Comparison of ENCODE assay signal across 18 cellular contexts in genomic region chr6:97865612-97866011, GRCh38.
"Had no signal": no experiment of that assay in that cellular context is flagged by ENCODE, and none has a peak within 500 bp of the region (broad histone marks: within the 10 kb centered on the region; RNA-seq: fewer than 3 reads in every experiment).

No MANE protein-coding gene starts in this region.

- H3K4me3 Mint-ChIP-seq: activated naive CD8-positive, alpha-beta T cell; effector memory CD8-positive, alpha-beta T cell; natural killer cell treated with Interleukin-12 subunit alpha and Interleukin-12 subunit beta and Interleukin-15 and Interleukin-18, amount 100 ng/mL, for 72 hours; T-helper 17 cell had no signal

- H3K27me3 ChIP-seq: cardiac muscle cell, suprapubic skin, transverse colon, uterus had no signal

- H3K36me3 ChIP-seq: cardiac muscle cell, suprapubic skin, transverse colon, uterus, WERI-Rb-1 had no signal

- H3K9me3 ChIP-seq: suprapubic skin, transverse colon, uterus had no signal

- H3K36me3 Mint-ChIP-seq: activated naive CD8-positive, alpha-beta T cell; natural killer cell treated with Interleukin-12 subunit alpha and Interleukin-12 subunit beta and Interleukin-15 and Interleukin-18, amount 100 ng/mL, for 72 hours had no signal

- H3K27ac Mint-ChIP-seq: activated naive CD8-positive, alpha-beta T cell; effector memory CD8-positive, alpha-beta T cell; natural killer cell treated with Interleukin-12 subunit alpha and Interleukin-12 subunit beta and Interleukin-15 and Interleukin-18, amount 100 ng/mL, for 72 hours; T-helper 17 cell had no signal

- H3K27ac ChIP-seq: cardiac muscle cell, suprapubic skin, transverse colon, uterus, WERI-Rb-1 had no signal

- H3K4me1 Mint-ChIP-seq: T-helper 17 cell had no signal

- DNase-seq: activated CD4-positive, alpha-beta T cell treated with anti-CD3 and anti-CD28 coated beads, Interleukin-2, amount 50 U/mL, for 48 hours; amniotic stem cell; effector memory CD8-positive, alpha-beta T cell; hypothalamus; nucleus accumbens; retina; stimulated activated CD4-positive, alpha-beta T cell treated with anti-CD3 and anti-CD28 coated beads, Interleukin-12 subunit alpha, Interleukin-12 subunit beta, amount 100 ng/mL, for 4 hours; stimulated activated CD4-positive, alpha-beta T cell treated with anti-CD3 and anti-CD28 coated beads, Interleukin-1b, Interleukin-23, amount 100 ng/mL, for 48 hours; stimulated activated CD8-positive, alpha-beta memory T cell treated with anti-CD3 and anti-CD28 coated beads, Interleukin-4, amount 100 ng/mL, for 48 hours; stimulated activated naive CD8-positive, alpha-beta T cell treated with anti-CD3 and anti-CD28 coated beads, Interleukin-15, Interleukin-2, amounts not matched to agents 100 U/mL and 50 U/mL, for 24 hours; T-helper 17 cell; transverse colon; uterus; WERI-Rb-1 had no signal

- H3K4me1 ChIP-seq: suprapubic skin, transverse colon, uterus had no signal

- H3K4me3 ChIP-seq: cardiac muscle cell, suprapubic skin, transverse colon, uterus had no signal

- H3K27me3 Mint-ChIP-seq: activated naive CD8-positive, alpha-beta T cell; effector memory CD8-positive, alpha-beta T cell; natural killer cell treated with Interleukin-12 subunit alpha and Interleukin-12 subunit beta and Interleukin-15 and Interleukin-18, amount 100 ng/mL, for 72 hours; T-helper 17 cell had no signal

- H3K9me3 Mint-ChIP-seq: natural killer cell treated with Interleukin-12 subunit alpha and Interleukin-12 subunit beta and Interleukin-15 and Interleukin-18, amount 100 ng/mL, for 72 hours had no signal
